ENCODE assay signal across 12 cellular contexts in the genomic region with DNA sequence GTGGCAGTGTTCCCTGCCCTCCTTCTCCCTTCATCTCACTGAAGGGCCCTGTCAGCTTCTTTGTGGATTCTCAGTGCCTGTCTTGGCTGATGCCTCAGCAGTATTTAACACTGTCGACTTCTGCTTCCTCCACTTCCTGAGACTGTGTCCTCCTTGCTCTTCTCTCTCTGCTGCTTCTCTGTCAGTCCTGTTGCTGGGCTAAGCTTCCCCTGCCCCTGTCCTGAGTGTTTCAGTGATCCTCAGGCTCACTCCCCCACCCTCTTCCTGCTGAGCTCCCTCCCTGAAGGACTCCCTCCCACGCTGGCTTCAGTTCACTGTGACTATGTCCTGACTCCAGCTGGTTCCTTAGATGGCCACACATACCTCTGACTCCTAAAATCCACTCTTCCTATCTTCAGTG.
DNase-seq lines count a peak whose midpoint lies in the region; ATAC-seq and TF ChIP-seq lines count a peak whose summit lies in the region.
"Had no signal": no experiment of that assay in that cellular context is flagged by ENCODE, and none has a peak within 500 bp of the region (broad histone marks: within the 10 kb centered on the region; RNA-seq: fewer than 3 reads in every experiment).

No MANE protein-coding gene starts in this region.

- no peaks in the 10 kb centered on the region for H3K9me3 ChIP-seq in lower lobe of right lung
- H3K9me3 ChIP-seq in subcutaneous abdominal adipose tissue (ENCODE audit: control insufficient read depth in 5 of 5, low read length in 5 of 5), result no peaks in the 10 kb centered on the region
- H3K9me3 ChIP-seq: tibial nerve had no signal

- in situ Hi-C loops in brain microvascular endothelial cell (cut with HindIII; ENCODE audit: low pct_ligation_motif_present, low sequenced_read_pairs), result no loop called here

- H3K4me1 Mint-ChIP-seq in activated CD4-positive, alpha-beta memory T cell treated with anti-CD3 and anti-CD28 coated beads, Interleukin-2, amount 10 ng/mL, durations not matched to agents 7 days and 5 days, result peaks cover 38% of the 10 kb centered on the region
- peaks cover 31% of the 10 kb centered on the region for H3K4me1 Mint-ChIP-seq in activated CD4-positive, alpha-beta memory T cell treated with anti-CD3 and anti-CD28 coated beads for 36 hours (ENCODE audit: low read depth)

- H3K36me3 ChIP-seq in brain microvascular endothelial cell (replicated peaks), result no peaks in the 10 kb centered on the region
- H3K36me3 ChIP-seq in lower lobe of right lung, result no peaks in the 10 kb centered on the region
- H3K36me3 ChIP-seq in subcutaneous abdominal adipose tissue (ENCODE audit: control insufficient read depth in 5 of 5, insufficient read depth in 5 of 5, low read length in 5 of 5), result no peaks in the 10 kb centered on the region
- H3K36me3 ChIP-seq: WERI-Rb-1 had no signal

- POLR2A ChIA-PET in activated CD4-positive, alpha-beta memory T cell treated with anti-CD3 and anti-CD28 coated beads, Interleukin-2, amount 10 ng/mL, durations not matched to agents 7 days and 5 days (lab: Charles Lee), result interaction anchor here (0.7 to 19.6 kb wide), 4 partner anchors 18 to 61 kb away, joined by 3 to 730 read pairs (median 6); partner anchors contain the start of gene CREM
- POLR2A ChIA-PET in activated CD4-positive, alpha-beta memory T cell treated with anti-CD3 and anti-CD28 coated beads for 36 hours (lab: Charles Lee), result interaction anchor here (1.2 kb wide), 1 partner anchor 42 kb away, joined by 3 read pairs; no protein-coding TSS in a partner anchor

- H3K4me1 ChIP-seq in lower lobe of right lung (peaks cover 28% of the 10 kb centered on the region), subcutaneous abdominal adipose tissue (ENCODE audit: control insufficient read depth in 5 of 5, insufficient read depth in 5 of 5, low read length in 5 of 5) (peaks cover 0 to 33% (median 10%) of the 10 kb centered on the region in 5 donors)

- no peak for TF ChIP-seq CTCF in brain microvascular endothelial cell (IDR thresholded peaks at IDR 0.05; ENCODE audit: low read depth, low read length, missing control alignments)
- TF ChIP-seq CTCF in lower lobe of right lung (IDR thresholded peaks at IDR 0.05), result no peak

- H3K27me3 Mint-ChIP-seq in activated CD4-positive, alpha-beta memory T cell treated with anti-CD3 and anti-CD28 coated beads, Interleukin-2, amount 10 ng/mL, durations not matched to agents 7 days and 5 days, result no peaks in the 10 kb centered on the region
- no peaks in the 10 kb centered on the region for H3K27me3 Mint-ChIP-seq in activated CD4-positive, alpha-beta memory T cell treated with anti-CD3 and anti-CD28 coated beads for 36 hours

- H3K4me3 ChIP-seq in brain microvascular endothelial cell (ENCODE audit: low read depth, low read length) (no peak overlapping the region), lower lobe of right lung (no peak overlapping the region), subcutaneous abdominal adipose tissue (ENCODE audit: low read depth in 1 of 5, low read length in 5 of 5) (no peak overlapping the region)
- H3K4me3 ChIP-seq: tibial nerve had no signal

- H3K27ac Mint-ChIP-seq in activated CD4-positive, alpha-beta memory T cell treated with anti-CD3 and anti-CD28 coated beads, Interleukin-2, amount 10 ng/mL, durations not matched to agents 7 days and 5 days, result peak overlapping the region; percentile 73
- H3K27ac Mint-ChIP-seq in activated CD4-positive, alpha-beta memory T cell treated with anti-CD3 and anti-CD28 coated beads for 36 hours, result no peak overlapping the region

- no peak overlapping the region for H3K4me3 Mint-ChIP-seq in activated CD4-positive, alpha-beta memory T cell treated with anti-CD3 and anti-CD28 coated beads, Interleukin-2, amount 10 ng/mL, durations not matched to agents 7 days and 5 days
- no peak overlapping the region for H3K4me3 Mint-ChIP-seq in activated CD4-positive, alpha-beta memory T cell treated with anti-CD3 and anti-CD28 coated beads for 36 hours

- DNase-seq in activated CD4-positive, alpha-beta memory T cell treated with anti-CD3 and anti-CD28 coated beads, Interleukin-2, amount 10 ng/mL, durations not matched to agents 7 days and 5 days, result no peak
- DNase-seq in activated CD4-positive, alpha-beta memory T cell treated with anti-CD3 and anti-CD28 coated beads for 36 hours, result no peak
- DNase-seq in brain microvascular endothelial cell (peak; percentile 7), lower lobe of right lung (no peak), NCI-H226 (no peak), LoVo (ENCODE audit: low spot score) (no peak)
- DNase-seq in activated CD8-positive, alpha-beta memory T cell treated with anti-CD3 and anti-CD28 coated beads for 24 hours, result no peak
- DNase-seq: ACHN, NCI-H82, WERI-Rb-1 had no signal

- H3K27me3 ChIP-seq in brain microvascular endothelial cell (replicated peaks) (no peaks in the 10 kb centered on the region), lower lobe of right lung (ENCODE audit: low read depth) (no peaks in the 10 kb centered on the region), subcutaneous abdominal adipose tissue (ENCODE audit: control insufficient read depth in 5 of 5, insufficient read depth in 4 of 5, low read length in 5 of 5) (no peaks in the 10 kb centered on the region)
- H3K27me3 ChIP-seq: tibial nerve had no signal

- H3K36me3 Mint-ChIP-seq in activated CD4-positive, alpha-beta memory T cell treated with anti-CD3 and anti-CD28 coated beads, Interleukin-2, amount 10 ng/mL, durations not matched to agents 7 days and 5 days (ENCODE audit: low read depth), result peaks cover 20% of the 10 kb centered on the region
- H3K36me3 Mint-ChIP-seq in activated CD4-positive, alpha-beta memory T cell treated with anti-CD3 and anti-CD28 coated beads for 36 hours, result peaks cover 7% of the 10 kb centered on the region

- H3K9me3 Mint-ChIP-seq in activated CD4-positive, alpha-beta memory T cell treated with anti-CD3 and anti-CD28 coated beads, Interleukin-2, amount 10 ng/mL, durations not matched to agents 7 days and 5 days, result peaks cover 2% of the 10 kb centered on the region
- no peaks in the 10 kb centered on the region for H3K9me3 Mint-ChIP-seq in activated CD4-positive, alpha-beta memory T cell treated with anti-CD3 and anti-CD28 coated beads for 36 hours

- peak in 1 of 2 donors; percentile 64 for ATAC-seq in lower lobe of right lung

- H3K9ac ChIP-seq in subcutaneous abdominal adipose tissue (ENCODE audit: low read length in 5 of 5), result peak overlapping the region in 2 of 5 donors; percentile 1

- CTCF ChIA-PET in activated CD4-positive, alpha-beta memory T cell treated with anti-CD3 and anti-CD28 coated beads, Interleukin-2, amount 10 ng/mL, durations not matched to agents 7 days and 5 days (lab: Charles Lee), result interaction anchor here (1.2 to 8.1 kb wide), 2 partner anchors 26 to 61 kb away, joined by 5 to 219 read pairs; partner anchors contain the start of gene CREM
- CTCF ChIA-PET in activated CD4-positive, alpha-beta memory T cell treated with anti-CD3 and anti-CD28 coated beads for 36 hours (lab: Charles Lee), result interaction anchor here (2.2 kb wide), 1 partner anchor 65 kb away, joined by 5 read pairs; no protein-coding TSS in a partner anchor

- H3K27ac ChIP-seq in brain microvascular endothelial cell, result no peak overlapping the region
- peak overlapping the region; percentile 59 for H3K27ac ChIP-seq in lower lobe of right lung
- H3K27ac ChIP-seq in subcutaneous abdominal adipose tissue (ENCODE audit: low read depth, low read length), result peak overlapping the region; percentile 39
- H3K27ac ChIP-seq: WERI-Rb-1 had no signal

- intact Hi-C loops in activated CD4-positive, alpha-beta memory T cell treated with anti-CD3 and anti-CD28 coated beads for 36 hours (cut with micrococcal nuclease), result no loop called here
- intact Hi-C loops in lower lobe of right lung (cut with DNase I), result no loop called here
